ENCODE assay signal across 17 cellular contexts in genomic region chr14:34596891-34597290, GRCh38. TPM values are rescaled to one million over a fixed set of nuclear protein-coding genes. Genes with fewer than 3 reads are reported as not detected.
DNase-seq lines count a peak whose midpoint lies in the region; ATAC-seq and TF ChIP-seq lines count a peak whose summit lies in the region.
"Had no signal": no experiment of that assay in that cellular context is flagged by ENCODE, and none has a peak within 500 bp of the region (broad histone marks: within the 10 kb centered on the region; RNA-seq: fewer than 3 reads in every experiment).

No MANE protein-coding gene starts in this region.

- intact Hi-C loops in Right ventricle myocardium superior (cut with DNase I) (no loop called here), heart left ventricle (cut with DNase I) (no loop called here), posterior vena cava (cut with DNase I) (no loop called here), vagina (cut with DNase I) (no loop called here)

- no peaks in the 10 kb centered on the region for H3K9me3 Mint-ChIP-seq in effector memory CD8-positive, alpha-beta T cell
- H3K9me3 Mint-ChIP-seq: CD14-positive monocyte; CD8-positive, alpha-beta T cell; HFFc6 had no signal

- peak overlapping the region; percentile 46 for H3K27ac Mint-ChIP-seq in effector memory CD8-positive, alpha-beta T cell
- H3K27ac Mint-ChIP-seq: CD8-positive, alpha-beta T cell; HFFc6 had no signal

- no peaks in the 10 kb centered on the region for H3K27me3 ChIP-seq in heart left ventricle
- H3K27me3 ChIP-seq in vagina: no peaks in the 10 kb centered on the region

- peaks cover 0 to 14% (median 5%) of the 10 kb centered on the region in 12 donors for H3K4me1 ChIP-seq in heart left ventricle
- no peaks in the 10 kb centered on the region for H3K4me1 ChIP-seq in vagina
- H3K4me1 ChIP-seq: HAP-1 had no signal

- TF ChIP-seq POLR2A in heart left ventricle (IDR thresholded peaks at IDR 0.05) (no peak), vagina (IDR thresholded peaks at IDR 0.05) (no peak)

- peaks cover 0 to 100% (median 99%) of the 10 kb centered on the region in 9 donors for H3K36me3 ChIP-seq in heart left ventricle
- peaks cover 0 to 93% of the 10 kb centered on the region in 2 donors for H3K36me3 ChIP-seq in vagina

- TF ChIP-seq CTCF in heart left ventricle (IDR thresholded peaks at IDR 0.05): no peak
- no peak for TF ChIP-seq CTCF in vagina (IDR thresholded peaks at IDR 0.05)

- no peak for ATAC-seq in Right ventricle myocardium superior (ENCODE audit: poor library complexity)
- no peak for ATAC-seq in heart left ventricle
- no peak for ATAC-seq in effector memory CD8-positive, alpha-beta T cell (replicated peaks)
- ATAC-seq: CD8-positive, alpha-beta T cell had no signal

- no peaks in the 10 kb centered on the region for H3K27me3 Mint-ChIP-seq in effector memory CD8-positive, alpha-beta T cell

- H3K9me3 ChIP-seq in heart left ventricle: no peaks in the 10 kb centered on the region
- no peaks in the 10 kb centered on the region for H3K9me3 ChIP-seq in vagina
- H3K9me3 ChIP-seq: HAP-1 had no signal

- WGBS in heart left ventricle, 4 donors: 77 to 85% (median 81%) methylated on average over 3 of the region's 3 CpGs

- H3K27ac ChIP-seq in heart left ventricle (no peak overlapping the region), vagina (no peak overlapping the region)
- H3K27ac ChIP-seq: HL-60 had no signal

- H3K4me1 Mint-ChIP-seq in effector memory CD8-positive, alpha-beta T cell (ENCODE audit: low read depth in 2 of 2): peaks cover 0 to 4% of the 10 kb centered on the region in 2 donors
- H3K4me1 Mint-ChIP-seq: CD14-positive monocyte had no signal

- peaks cover 95% of the 10 kb centered on the region for H3K36me3 Mint-ChIP-seq in effector memory CD8-positive, alpha-beta T cell (ENCODE audit: insufficient read depth)

- peak; percentile 1 for DNase-seq in Right ventricle myocardium superior
- DNase-seq in heart left ventricle: no peak
- DNase-seq in effector memory CD8-positive, alpha-beta T cell: no peak
- peak; percentile 13 for DNase-seq in posterior vena cava (ENCODE audit: low spot score)
- DNase-seq in activated CD4-positive, CD25-positive, alpha-beta regulatory T cell (lab: John Stamatoyannopoulos, UW): no peak
- DNase-seq in vagina (ENCODE audit: extremely low spot score in 2 of 2): no peak
- no peak for DNase-seq in T-helper 9 cell
- DNase-seq: CD8-positive, alpha-beta T cell; COR-L47; DMS153; DMS79 treated with DMSO at 0.1 percent for 48 hours; EL; GOT3; HFFc6 had no signal

- H3K4me3 Mint-ChIP-seq in effector memory CD8-positive, alpha-beta T cell: no peak overlapping the region
- H3K4me3 Mint-ChIP-seq: CD14-positive monocyte; CD8-positive, alpha-beta T cell; HFFc6 had no signal

- no peak overlapping the region for H3K4me3 ChIP-seq in heart left ventricle
- H3K4me3 ChIP-seq in vagina: no peak overlapping the region
- H3K4me3 ChIP-seq: HAP-1 had no signal

RNA-seq across cellular contexts. Expression of gene SNX6, which starts 33.1 kb away (rescaled TPM):
- 66.9 TPM for total RNA-seq in Right ventricle myocardium superior
- 100 to 1,000 TPM in 1 of 9 donors, 10 to 100 TPM in 8; 52.4 to 103 (median 64.3) TPM for total RNA-seq in heart left ventricle
- polyA plus RNA-seq in heart left ventricle: 10 to 100 TPM; 13.4 to 84.1 TPM
- total RNA-seq in posterior vena cava: 10 to 100 TPM; 83.7 to 84.6 TPM
- 46.4 TPM for total RNA-seq in vagina

RNA-seq across cellular contexts. Expression of gene EAPP, which starts 57.4 kb away (rescaled TPM):
- total RNA-seq in Right ventricle myocardium superior (17.8 TPM), heart left ventricle (10 to 100 TPM; 11.4 to 28.5 (median 19.4) TPM), posterior vena cava (10 to 100 TPM; 22.4 to 30.9 TPM), vagina (28.0 TPM)
- 10 to 100 TPM; 19.8 to 22.2 TPM for polyA plus RNA-seq in heart left ventricle

Comparison
In these comparisons a context has a peak if more than half of its experiments do, and no peak if none do; other contexts are left out.
1. DNase-seq: peak in Right ventricle myocardium superior (single experiment) and posterior vena cava (single experiment); none in heart left ventricle (0 of 5), effector memory CD8-positive, alpha-beta T cell (0 of 3), activated CD4-positive, CD25-positive, alpha-beta regulatory T cell (0 of 4), vagina (0 of 2) and T-helper 9 cell (single experiment).